Comparison of ENCODE assay signal across 26 cellular contexts in genomic region chr7:98821348-98821747, GRCh38. TPM values are rescaled to one million over a fixed set of nuclear protein-coding genes. Genes with fewer than 3 reads are reported as not detected.
"Had no signal": no experiment of that assay in that cellular context is flagged by ENCODE, and none has a peak within 500 bp of the region (broad histone marks: within the 10 kb centered on the region; RNA-seq: fewer than 3 reads in every experiment).

No MANE protein-coding gene starts in this region.

- H3K4me3 ChIP-seq: left lung, lower lobe of right lung, right atrium auricular region, right lobe of liver, smooth muscle cell, testis, tibial nerve, upper lobe of left lung, vagina had no signal

- DNase-seq: hippocampal formation; immature natural killer cell; kidney; left colon; left lung; lower lobe of right lung; mammary epithelial cell; mesenchymal stem cell; naive thymus-derived CD8-positive, alpha-beta T cell; nucleus accumbens; right lobe of liver; stimulated activated CD4-positive, alpha-beta T cell treated with anti-CD3 and anti-CD28 coated beads, Interleukin-1b, Interleukin-23, amount 100 ng/mL, for 48 hours; stimulated activated CD4-positive, alpha-beta T cell treated with anti-CD3 and anti-CD28 coated beads, Interleukin-2, amount 100 ng/mL, for 48 hours; stimulated activated CD4-positive, alpha-beta T cell treated with anti-CD3 and anti-CD28 coated beads, Interleukin-4, amount 100 ng/mL, for 4 hours; stimulated activated CD8-positive, alpha-beta memory T cell treated with anti-CD3 and anti-CD28 coated beads, Interleukin-4, amount 100 ng/mL, for 48 hours; stimulated activated naive CD4-positive, alpha-beta T cell treated with Interleukin-2 at 50 U/mL for 16 hours; stimulated activated naive CD8-positive, alpha-beta T cell treated with anti-CD3 and anti-CD28 coated beads, Interleukin-15, amount 100 ng/mL, for 72 hours; testis; upper lobe of left lung had no signal

- H3K27me3 ChIP-seq: right atrium auricular region, right lobe of liver, testis, tibial nerve, upper lobe of left lung, vagina had no signal

- H3K79me2 ChIP-seq: parathyroid adenoma had no signal

- ATAC-seq: left colon; left lung; lower lobe of right lung; naive thymus-derived CD8-positive, alpha-beta T cell; right lobe of liver; stimulated activated naive CD8-positive, alpha-beta T cell treated with anti-CD3 and anti-CD28 coated beads, Interleukin-15, amount 100 ng/mL, for 72 hours had no signal

- H3K36me3 ChIP-seq: left lung, lower lobe of right lung, right atrium auricular region, right lobe of liver, tibial nerve, upper lobe of left lung, vagina had no signal

- H3K27ac ChIP-seq: left lung, lower lobe of right lung, parathyroid adenoma, right lobe of liver, testis, tibial nerve, upper lobe of left lung, vagina had no signal

- H3K4me1 ChIP-seq: left lung, lower lobe of right lung, parathyroid adenoma, right lobe of liver, tibial nerve, upper lobe of left lung had no signal

- H3K9me3 ChIP-seq: left lung, lower lobe of right lung, right atrium auricular region, right lobe of liver, testis, tibial nerve, upper lobe of left lung, vagina had no signal

- H2AFZ ChIP-seq: parathyroid adenoma had no signal

RNA-seq across cellular contexts. Expression of gene TMEM130, which starts 48.5 kb away (rescaled TPM):
- total RNA-seq: liver; mammary epithelial cell; naive thymus-derived CD8-positive, alpha-beta T cell; pulmonary artery endothelial cell; right lobe of liver had no signal
- polyA plus RNA-seq: immature natural killer cell; liver; mammary epithelial cell; naive thymus-derived CD8-positive, alpha-beta T cell had no signal
